Comparison of ENCODE assay signal across 12 cellular contexts in the genomic region with DNA sequence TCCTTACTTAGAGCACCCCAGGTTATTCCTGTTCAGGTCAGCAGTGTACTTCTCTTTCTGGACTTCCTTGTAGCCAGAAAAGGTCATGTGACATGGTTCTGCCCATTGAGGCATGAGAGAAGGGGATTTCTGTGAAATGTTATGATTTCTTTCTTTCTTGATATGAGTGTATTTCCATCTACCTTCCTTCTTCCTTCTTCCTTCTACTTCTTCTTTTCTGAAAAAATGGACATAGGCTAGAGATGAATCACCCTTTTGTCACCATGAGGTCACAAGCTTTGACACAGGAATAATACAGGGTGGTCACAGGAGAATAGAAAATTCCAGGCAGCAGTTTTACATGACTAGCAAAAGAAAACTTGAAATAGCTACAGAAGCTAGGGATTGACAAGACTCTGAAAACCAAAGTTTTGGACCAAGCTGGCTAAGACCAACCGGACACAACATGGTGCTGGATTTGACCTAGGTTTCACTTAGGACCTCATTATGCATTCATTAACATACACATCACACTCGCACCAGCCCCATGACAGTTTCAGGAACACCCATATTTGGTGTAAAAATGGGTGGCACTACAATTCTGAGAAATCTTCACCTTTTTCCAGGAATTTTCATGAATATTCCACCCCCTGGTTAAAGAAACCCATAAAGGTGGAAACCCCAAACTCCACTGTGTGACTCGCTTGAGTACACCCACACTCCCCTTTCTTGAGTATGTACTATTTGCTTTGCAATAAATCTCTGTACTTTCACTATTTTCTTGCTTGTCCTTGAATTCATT. TPM values are rescaled to one million over a fixed set of nuclear protein-coding genes. Genes with fewer than 3 reads are reported as not detected.
DNase-seq lines count a peak whose midpoint lies in the region; ATAC-seq lines count a peak whose summit lies in the region.
"Had no signal": no experiment of that assay in that cellular context is flagged by ENCODE, and none has a peak within 500 bp of the region (broad histone marks: within the 10 kb centered on the region; RNA-seq: fewer than 3 reads in every experiment).

No MANE protein-coding gene starts in this region.

- peaks cover 49 to 60% (median 59%) of the 10 kb centered on the region in 5 donors for H3K27me3 Mint-ChIP-seq in naive thymus-derived CD4-positive, alpha-beta T cell

- H3K9me3 ChIP-seq in naive thymus-derived CD4-positive, alpha-beta T cell (ENCODE audit: control insufficient read depth in 2 of 3, low read length in 3 of 3), result no peaks in the 10 kb centered on the region
- H3K9me3 ChIP-seq: uterus had no signal

- H3K4me3 ChIP-seq in naive thymus-derived CD4-positive, alpha-beta T cell (ENCODE audit: low read length), result no peak overlapping the region
- H3K4me3 ChIP-seq: uterus had no signal

- H3K36me3 ChIP-seq in naive thymus-derived CD4-positive, alpha-beta T cell (ENCODE audit: control insufficient read depth in 2 of 3, insufficient read depth in 3 of 3, low read length in 3 of 3), result no peaks in the 10 kb centered on the region
- H3K36me3 ChIP-seq: uterus had no signal

- POLR2A ChIA-PET in naive thymus-derived CD4-positive, alpha-beta T cell (lab: Charles Lee), result no interaction called here

- peaks cover 4 to 17% (median 4%) of the 10 kb centered on the region in 5 donors for H3K36me3 Mint-ChIP-seq in naive thymus-derived CD4-positive, alpha-beta T cell

- peaks cover 0 to 6% (median 0%) of the 10 kb centered on the region in 7 donors for H3K4me1 Mint-ChIP-seq in naive thymus-derived CD4-positive, alpha-beta T cell

- no peak overlapping the region for H3K4me3 Mint-ChIP-seq in naive thymus-derived CD4-positive, alpha-beta T cell

- H3K27me3 ChIP-seq in naive thymus-derived CD4-positive, alpha-beta T cell (ENCODE audit: control insufficient read depth in 2 of 2, insufficient read depth in 2 of 2, low read length in 2 of 2), result no peaks in the 10 kb centered on the region
- H3K27me3 ChIP-seq: uterus had no signal

- no peaks in the 10 kb centered on the region for H3K4me1 ChIP-seq in naive thymus-derived CD4-positive, alpha-beta T cell (ENCODE audit: control insufficient read depth in 2 of 2, insufficient read depth in 2 of 2, low read length in 2 of 2)
- H3K4me1 ChIP-seq: uterus had no signal

- peak; percentile 11 for DNase-seq in SIG-M5 treated with dmso at 0.1 percent for 504 hours (lab: John Stamatoyannopoulos, UW; ENCODE audit: unreplicated experiment)
- DNase-seq in SIG-M5 (lab: John Stamatoyannopoulos, UW), result no peak
- peak; percentile 57 for DNase-seq in MV-4-11 (lab: John Stamatoyannopoulos, UW)
- no peak for DNase-seq in naive thymus-derived CD4-positive, alpha-beta T cell
- DNase-seq in NCI-H187 treated with DMSO at 0.1 percent for 48 hours (lab: John Stamatoyannopoulos, UW), result no peak
- no peak for DNase-seq in AML-193 (lab: John Stamatoyannopoulos, UW)
- no peak for DNase-seq in activated naive CD4-positive, alpha-beta T cell treated with anti-CD3 and anti-CD28 coated beads, Interleukin-2, amount 50 U/mL, for 16 hours
- DNase-seq: activated naive CD4-positive, alpha-beta T cell; SK-N-SH; uterus had no signal

- H3K27ac ChIP-seq in naive thymus-derived CD4-positive, alpha-beta T cell (ENCODE audit: low read depth, low read length), result no peak overlapping the region

- CTCF ChIA-PET in naive thymus-derived CD4-positive, alpha-beta T cell (lab: Charles Lee), result no interaction called here

- no peak overlapping the region for H3K27ac Mint-ChIP-seq in naive thymus-derived CD4-positive, alpha-beta T cell

- intact Hi-C loops in naive thymus-derived CD4-positive, alpha-beta T cell (cut with micrococcal nuclease), result no loop called here

- peaks cover 4 to 21% (median 17%) of the 10 kb centered on the region in 11 donors for H3K9me3 Mint-ChIP-seq in naive thymus-derived CD4-positive, alpha-beta T cell

- peak; percentile 74 for ATAC-seq in GM21825 (IDR thresholded peaks at IDR 0.05; ENCODE audit: unreplicated experiment)
- peak; percentile 73 for ATAC-seq in naive thymus-derived CD4-positive, alpha-beta T cell

RNA-seq across cellular contexts. Expression of a gene that starts 21.2 kb away (rescaled TPM):
- 1 to 10 TPM in 1 of 5 experiments, not detected in 4; 2.7 TPM for total RNA-seq in naive thymus-derived CD4-positive, alpha-beta T cell
- not detected for polyA plus RNA-seq in naive thymus-derived CD4-positive, alpha-beta T cell

RNA-seq across cellular contexts. Expression of a gene that starts 27.6 kb away (rescaled TPM):
- total RNA-seq in naive thymus-derived CD4-positive, alpha-beta T cell, result not detected
- not detected for polyA plus RNA-seq in naive thymus-derived CD4-positive, alpha-beta T cell
- total RNA-seq: lung microvascular endothelial cell had no signal

Comparison
In these comparisons a context has a peak if more than half of its experiments do, and no peak if none do; other contexts are left out.
1. DNase-seq: peak in SIG-M5 treated with dmso at 0.1 percent for 504 hours (single experiment) and MV-4-11 (single experiment); none in SIG-M5 (single experiment), naive thymus-derived CD4-positive, alpha-beta T cell (0 of 9), NCI-H187 treated with DMSO at 0.1 percent for 48 hours (single experiment), AML-193 (0 of 2) and activated naive CD4-positive, alpha-beta T cell treated with anti-CD3 and anti-CD28 coated beads, Interleukin-2, amount 50 U/mL, for 16 hours (single experiment).